ENCODE assay signal across 1 cellular context in genomic region chr10:102502337-102503151, GRCh38.
TF ChIP-seq lines count a peak whose summit lies in the region.

ACTR1A (minus strand) TSS chr10:102502712; CDS start chr10:102502647, 65 bp downstream.

TF ChIP-seq in HEK293, 187 proteins besides CTCF, POLR2A, EP300 and RAD21 (continued from another document):
- TF ChIP-seq, protein P1, sequence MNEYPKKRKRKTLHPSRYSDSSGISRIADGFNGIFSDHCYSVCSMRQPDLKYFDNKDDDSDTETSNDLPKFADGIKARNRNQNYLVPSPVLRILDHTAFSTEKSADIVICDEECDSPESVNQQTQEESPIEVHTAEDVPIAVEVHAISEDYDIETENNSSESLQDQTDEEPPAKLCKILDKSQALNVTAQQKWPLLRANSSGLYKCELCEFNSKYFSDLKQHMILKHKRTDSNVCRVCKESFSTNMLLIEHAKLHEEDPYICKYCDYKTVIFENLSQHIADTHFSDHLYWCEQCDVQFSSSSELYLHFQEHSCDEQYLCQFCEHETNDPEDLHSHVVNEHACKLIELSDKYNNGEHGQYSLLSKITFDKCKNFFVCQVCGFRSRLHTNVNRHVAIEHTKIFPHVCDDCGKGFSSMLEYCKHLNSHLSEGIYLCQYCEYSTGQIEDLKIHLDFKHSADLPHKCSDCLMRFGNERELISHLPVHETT (tag by site-specific recombination; IDR thresholded peaks at IDR 0.05), result 0 out of 2 replicates have a peak, but pooled peaks have one; percentile 20
- TF ChIP-seq, protein P2, sequence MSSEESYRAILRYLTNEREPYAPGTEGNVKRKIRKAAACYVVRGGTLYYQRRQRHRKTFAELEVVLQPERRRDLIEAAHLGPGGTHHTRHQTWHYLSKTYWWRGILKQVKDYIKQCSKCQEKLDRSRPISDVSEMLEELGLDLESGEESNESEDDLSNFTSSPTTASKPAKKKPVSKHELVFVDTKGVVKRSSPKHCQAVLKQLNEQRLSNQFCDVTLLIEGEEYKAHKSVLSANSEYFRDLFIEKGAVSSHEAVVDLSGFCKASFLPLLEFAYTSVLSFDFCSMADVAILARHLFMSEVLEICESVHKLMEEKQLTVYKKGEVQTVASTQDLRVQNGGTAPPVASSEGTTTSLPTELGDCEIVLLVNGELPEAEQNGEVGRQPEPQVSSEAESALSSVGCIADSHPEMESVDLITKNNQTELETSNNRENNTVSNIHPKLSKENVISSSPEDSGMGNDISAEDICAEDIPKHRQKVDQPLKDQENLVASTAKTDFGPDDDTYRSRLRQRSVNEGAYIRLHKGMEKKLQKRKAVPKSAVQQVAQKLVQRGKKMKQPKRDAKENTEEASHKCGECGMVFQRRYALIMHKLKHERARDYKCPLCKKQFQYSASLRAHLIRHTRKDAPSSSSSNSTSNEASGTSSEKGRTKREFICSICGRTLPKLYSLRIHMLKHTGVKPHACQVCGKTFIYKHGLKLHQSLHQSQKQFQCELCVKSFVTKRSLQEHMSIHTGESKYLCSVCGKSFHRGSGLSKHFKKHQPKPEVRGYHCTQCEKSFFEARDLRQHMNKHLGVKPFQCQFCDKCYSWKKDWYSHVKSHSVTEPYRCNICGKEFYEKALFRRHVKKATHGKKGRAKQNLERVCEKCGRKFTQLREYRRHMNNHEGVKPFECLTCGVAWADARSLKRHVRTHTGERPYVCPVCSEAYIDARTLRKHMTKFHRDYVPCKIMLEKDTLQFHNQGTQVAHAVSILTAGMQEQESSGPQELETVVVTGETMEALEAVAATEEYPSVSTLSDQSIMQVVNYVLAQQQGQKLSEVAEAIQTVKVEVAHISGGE (tag by site-specific recombination; conservative IDR thresholded peaks at IDR 0.05; ENCODE audit: low read depth), result 0 out of 2 replicates have a peak, but pooled peaks have one; percentile 38
- no peak for TF ChIP-seq ZFP3 (tag by site-specific recombination; IDR thresholded peaks at IDR 0.05; ENCODE audit: low read depth)
- no peak for TF ChIP-seq ELK4 (IDR thresholded peaks at IDR 0.05; ENCODE audit: borderline replicate concordance, low read depth, low read length)
- peak; percentile 51; the same call in 1 of the 2 replicates for TF ChIP-seq ZNF2 (tag by site-specific recombination; IDR thresholded peaks at IDR 0.05)
- TF ChIP-seq, protein P3, sequence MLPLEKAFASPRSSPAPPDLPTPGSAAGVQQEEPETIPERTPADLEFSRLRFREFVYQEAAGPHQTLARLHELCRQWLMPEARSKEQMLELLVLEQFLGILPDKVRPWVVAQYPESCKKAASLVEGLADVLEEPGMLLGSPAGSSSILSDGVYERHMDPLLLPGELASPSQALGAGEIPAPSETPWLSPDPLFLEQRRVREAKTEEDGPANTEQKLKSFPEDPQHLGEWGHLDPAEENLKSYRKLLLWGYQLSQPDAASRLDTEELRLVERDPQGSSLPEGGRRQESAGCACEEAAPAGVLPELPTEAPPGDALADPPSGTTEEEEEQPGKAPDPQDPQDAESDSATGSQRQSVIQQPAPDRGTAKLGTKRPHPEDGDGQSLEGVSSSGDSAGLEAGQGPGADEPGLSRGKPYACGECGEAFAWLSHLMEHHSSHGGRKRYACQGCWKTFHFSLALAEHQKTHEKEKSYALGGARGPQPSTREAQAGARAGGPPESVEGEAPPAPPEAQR (tag by site-specific recombination; IDR thresholded peaks at IDR 0.05), result no peak
- TF ChIP-seq SCRT1 (tag by site-specific recombination; IDR thresholded peaks at IDR 0.05; ENCODE audit: borderline replicate concordance), result peak; percentile 99
- TF ChIP-seq, protein P4, sequence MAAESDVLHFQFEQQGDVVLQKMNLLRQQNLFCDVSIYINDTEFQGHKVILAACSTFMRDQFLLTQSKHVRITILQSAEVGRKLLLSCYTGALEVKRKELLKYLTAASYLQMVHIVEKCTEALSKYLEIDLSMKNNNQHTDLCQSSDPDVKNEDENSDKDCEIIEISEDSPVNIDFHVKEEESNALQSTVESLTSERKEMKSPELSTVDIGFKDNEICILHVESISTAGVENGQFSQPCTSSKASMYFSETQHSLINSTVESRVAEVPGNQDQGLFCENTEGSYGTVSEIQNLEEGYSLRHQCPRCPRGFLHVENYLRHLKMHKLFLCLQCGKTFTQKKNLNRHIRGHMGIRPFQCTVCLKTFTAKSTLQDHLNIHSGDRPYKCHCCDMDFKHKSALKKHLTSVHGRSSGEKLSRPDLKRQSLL (tag by site-specific recombination; IDR thresholded peaks at IDR 0.05), result 0 out of 2 replicates have a peak, but pooled peaks have one; percentile 8
- TF ChIP-seq ZNF660 (tag by site-specific recombination; IDR thresholded peaks at IDR 0.05), result 0 out of 2 replicates have a peak, but pooled peaks have one; percentile 24
- peak; percentile 97 for TF ChIP-seq ZFP69B (tag by site-specific recombination; IDR thresholded peaks at IDR 0.05)
- TF ChIP-seq ZNF37A (tag by site-specific recombination; IDR thresholded peaks at IDR 0.05), result no peak
- peak; percentile 60 for TF ChIP-seq ZXDB (tag by site-specific recombination; IDR thresholded peaks at IDR 0.05)
- TF ChIP-seq ZBTB44 (tag by site-specific recombination; IDR thresholded peaks at IDR 0.05), result 0 out of 2 replicates have a peak, but pooled peaks have one; percentile 19
- peak; percentile 91 for TF ChIP-seq TCF7L2 (IDR thresholded peaks at IDR 0.05; ENCODE audit: borderline replicate concordance, low read depth, low read length)
- TF ChIP-seq ZNF140 (tag by site-specific recombination; IDR thresholded peaks at IDR 0.05), result no peak
- peak; percentile 67 for TF ChIP-seq PRDM10 (tag by site-specific recombination; IDR thresholded peaks at IDR 0.05)
- peak; percentile 31; the same call in 1 of the 2 replicates for TF ChIP-seq KLF17 (tag by site-specific recombination; IDR thresholded peaks at IDR 0.05)
- TF ChIP-seq ZNF76 (tag by site-specific recombination; IDR thresholded peaks at IDR 0.05; ENCODE audit: borderline replicate concordance, low read depth), result peak; percentile 100
- TF ChIP-seq KLF10 (tag by site-specific recombination; IDR thresholded peaks at IDR 0.05), result peak; percentile 16; the same call in 1 of the 2 replicates
- TF ChIP-seq ZNF600 (tag by site-specific recombination; IDR thresholded peaks at IDR 0.05), result peak; percentile 57
- TF ChIP-seq ZBTB48 (tag by site-specific recombination; IDR thresholded peaks at IDR 0.05), result peak; percentile 99
- TF ChIP-seq ZNF335 (tag by site-specific recombination; conservative IDR thresholded peaks at IDR 0.05), result peak; percentile 98
- no peak for TF ChIP-seq BCL11B (tag by site-specific recombination; IDR thresholded peaks at IDR 0.05; ENCODE audit: low read depth)
